In genomic region chr6:127266892-127267741, GRCh38 we compare ENCODE assay signal across 1 cellular context.
TF ChIP-seq lines count a peak whose summit lies in the region.

No MANE protein-coding gene starts in this region.

TF ChIP-seq in K562, 482 proteins besides CTCF, POLR2A, EP300 and RAD21 (continued from another document and continues in another):
- no peak; the same call in 1 of the 2 replicates for TF ChIP-seq POLR2H (tag; IDR thresholded peaks at IDR 0.05; ENCODE audit: low read depth)
- TF ChIP-seq ZNF766 (CRISPR knock-in tag; conservative IDR thresholded peaks at IDR 0.05) = no peak
- TF ChIP-seq ETV6 (IDR thresholded peaks at IDR 0.05; ENCODE audit: borderline replicate concordance in 1 of 2, low read depth in 2 of 2, low read length in 1 of 2) = no peak
- TF ChIP-seq ETV6 (CRISPR knock-in tag; IDR thresholded peaks at IDR 0.05; ENCODE audit: borderline replicate concordance) = no peak
- no peak for TF ChIP-seq ATF6 (CRISPR knock-in tag; IDR thresholded peaks at IDR 0.05)
- TF ChIP-seq CCAR2 (IDR thresholded peaks at IDR 0.05; ENCODE audit: low read depth, low read length) = no peak
- TF ChIP-seq BHLHE40 (IDR thresholded peaks at IDR 0.05; ENCODE audit: low read length) = no peak
- no peak for TF ChIP-seq NEUROD1 (IDR thresholded peaks at IDR 0.05; ENCODE audit: borderline replicate concordance, low read depth, low read length, partially characterized antibody)
- no peak for TF ChIP-seq CGGBP1 (CRISPR knock-in tag; IDR thresholded peaks at IDR 0.05)
- TF ChIP-seq HNRNPLL (IDR thresholded peaks at IDR 0.05; ENCODE audit: low read depth, low read length, poor library complexity, severe bottlenecking) = peak; percentile 52
- peak; percentile 97 for TF ChIP-seq POLR2G (IDR thresholded peaks at IDR 0.05; ENCODE audit: low read depth, low read length)
- TF ChIP-seq MTF1 (CRISPR knock-in tag; IDR thresholded peaks at IDR 0.05; ENCODE audit: borderline replicate concordance) = no peak
- TF ChIP-seq ZNF507 (tag; conservative IDR thresholded peaks at IDR 0.05) = no peak
- no peak for TF ChIP-seq NCOA2 (IDR thresholded peaks at IDR 0.05; ENCODE audit: partially characterized antibody in 2 of 2)
- TF ChIP-seq BRCA1 (IDR thresholded peaks at IDR 0.05) = no peak
- no peak for TF ChIP-seq BRCA1 (CRISPR knock-in tag; IDR thresholded peaks at IDR 0.05)
- no peak for TF ChIP-seq E2F5 (CRISPR knock-in tag; IDR thresholded peaks at IDR 0.05)
- TF ChIP-seq HCFC1 (IDR thresholded peaks at IDR 0.05; ENCODE audit: low read depth, low read length) = no peak
- no peak for TF ChIP-seq GATAD2B (IDR thresholded peaks at IDR 0.05; ENCODE audit: borderline replicate concordance)
- TF ChIP-seq GATA2 (CRISPR knock-in tag; IDR thresholded peaks at IDR 0.05) = no peak
- TF ChIP-seq ZC3H4 (CRISPR knock-in tag; IDR thresholded peaks at IDR 0.05; ENCODE audit: borderline replicate concordance) = peak; percentile 61; the same call in 1 of the 2 replicates
- TF ChIP-seq ZBTB40 (IDR thresholded peaks at IDR 0.05) = no peak
- TF ChIP-seq ZBTB40 (CRISPR knock-in tag; IDR thresholded peaks at IDR 0.05) = no peak
- TF ChIP-seq ZBTB7A (IDR thresholded peaks at IDR 0.05; ENCODE audit: borderline replicate concordance, control insufficient read depth, low read depth, low read length) = peak; percentile 31
- TF ChIP-seq MAZ (CRISPR knock-in tag; conservative IDR thresholded peaks at IDR 0.05 in 1 of 2, IDR thresholded peaks at IDR 0.05 in 1 of 2) = peak; percentile 75 to 77; a peak in 3 of 4 replicates
- TF ChIP-seq SREBF1 (IDR thresholded peaks at IDR 0.05; ENCODE audit: borderline replicate concordance, low read depth, low read length) = no peak
- no peak for TF ChIP-seq RBM39 (optimal IDR thresholded peaks at IDR 0.05; ENCODE audit: low read depth, low read length)
- no peak for TF ChIP-seq CC2D1A (IDR thresholded peaks at IDR 0.05)
- TF ChIP-seq ZBTB1 (CRISPR knock-in tag; IDR thresholded peaks at IDR 0.05; ENCODE audit: borderline replicate concordance, low read depth) = no peak; the same call in 1 of the 2 replicates
- TF ChIP-seq SIN3B (IDR thresholded peaks at IDR 0.05; ENCODE audit: low read depth) = no peak
- TF ChIP-seq TAL1 (IDR thresholded peaks at IDR 0.05) = no peak
- no peak for TF ChIP-seq CBX2 (IDR thresholded peaks at IDR 0.05; ENCODE audit: insufficient read depth, low read length, poor library complexity, severe bottlenecking)
- no peak for TF ChIP-seq ZNF384 (IDR thresholded peaks at IDR 0.05; ENCODE audit: low read depth, low read length)
- TF ChIP-seq RCOR1 (IDR thresholded peaks at IDR 0.05; ENCODE audit: borderline replicate concordance in 1 of 2, low read depth in 2 of 2, low read length in 2 of 2) = no peak
- no peak; the same call in 1 of the 2 replicates for TF ChIP-seq TCF3 (CRISPR knock-in tag; IDR thresholded peaks at IDR 0.05)
- no peak for TF ChIP-seq MTA1 (IDR thresholded peaks at IDR 0.05; ENCODE audit: borderline replicate concordance)
- no peak for TF ChIP-seq MIER1 (IDR thresholded peaks at IDR 0.05; ENCODE audit: low read depth)
- no peak for TF ChIP-seq MEIS2 (IDR thresholded peaks at IDR 0.05; ENCODE audit: partially characterized antibody)
- no peak for TF ChIP-seq FOXO4 (CRISPR knock-in tag; IDR thresholded peaks at IDR 0.05)
- TF ChIP-seq ZNF232 (CRISPR knock-in tag; IDR thresholded peaks at IDR 0.05) = peak; percentile 70; the same call in 1 of the 2 replicates
- no peak for TF ChIP-seq ZNF184 (CRISPR knock-in tag; IDR thresholded peaks at IDR 0.05)
- no peak for TF ChIP-seq CBFB (CRISPR knock-in tag; IDR thresholded peaks at IDR 0.05)
- no peak for TF ChIP-seq TBP (optimal IDR thresholded peaks at IDR 0.05; ENCODE audit: low read depth, low read length)
- no peak for TF ChIP-seq ZNF778 (CRISPR knock-in tag; IDR thresholded peaks at IDR 0.05)
- no peak for TF ChIP-seq ZNF408 (CRISPR knock-in tag; IDR thresholded peaks at IDR 0.05; ENCODE audit: low read depth)
- TF ChIP-seq SREBF2 (CRISPR knock-in tag; IDR thresholded peaks at IDR 0.05) = no peak
- no peak for TF ChIP-seq ZNF274 (IDR thresholded peaks at IDR 0.05; ENCODE audit: borderline replicate concordance, low read depth, low read length)
- TF ChIP-seq ZBTB43 (CRISPR knock-in tag; IDR thresholded peaks at IDR 0.05) = no peak
- no peak for TF ChIP-seq ZBTB2 (IDR thresholded peaks at IDR 0.05)
- 0 out of 2 replicates have a peak, but pooled peaks have one; percentile 19 for TF ChIP-seq NKRF (IDR thresholded peaks at IDR 0.05; ENCODE audit: borderline replicate concordance)
- no peak for TF ChIP-seq NFATC3 (IDR thresholded peaks at IDR 0.05)
- TF ChIP-seq RFX7 (CRISPR knock-in tag; IDR thresholded peaks at IDR 0.05) = no peak
- TF ChIP-seq NR1H2 (CRISPR knock-in tag; IDR thresholded peaks at IDR 0.05) = no peak
- TF ChIP-seq RFX1 (IDR thresholded peaks at IDR 0.05) = no peak
- no peak for TF ChIP-seq ZNF583 (CRISPR knock-in tag; IDR thresholded peaks at IDR 0.05)
- no peak for TF ChIP-seq ZNF347 (CRISPR knock-in tag; IDR thresholded peaks at IDR 0.05; ENCODE audit: low read depth)
